1 cellular context compared by ENCODE assay signal in genomic region chr16:84599528-84600202, GRCh38.
TF ChIP-seq lines count a peak whose summit lies in the region.

No MANE protein-coding gene starts in this region.

TF ChIP-seq in HepG2, 621 proteins besides CTCF, POLR2A, EP300 and RAD21 (continued from another document and continues in another):
- TF ChIP-seq ZNF639 (CRISPR knock-in tag; conservative IDR thresholded peaks at IDR 0.05): no peak
- peak; percentile 90 for TF ChIP-seq CEBPB (IDR thresholded peaks at IDR 0.05; ENCODE audit: borderline replicate concordance, low read depth, low read length)
- TF ChIP-seq ZNF234 (CRISPR knock-in tag; conservative IDR thresholded peaks at IDR 0.05): no peak
- no peak for TF ChIP-seq MTF2 (CRISPR knock-in tag; IDR thresholded peaks at IDR 0.05; ENCODE audit: borderline replicate concordance)
- TF ChIP-seq POLR2G (IDR thresholded peaks at IDR 0.05; ENCODE audit: low read depth, low read length): no peak; the same call in 1 of the 2 replicates
- TF ChIP-seq NR0B2 (CRISPR knock-in tag; IDR thresholded peaks at IDR 0.05): no peak
- TF ChIP-seq E2F1 (CRISPR knock-in tag; IDR thresholded peaks at IDR 0.05): no peak
- no peak for TF ChIP-seq ZNF44 (CRISPR knock-in tag; IDR thresholded peaks at IDR 0.05)
- no peak for TF ChIP-seq DZIP1 (CRISPR knock-in tag; IDR thresholded peaks at IDR 0.05)
- peak; percentile 48; the same call in 1 of the 2 replicates for TF ChIP-seq ZFP91 (CRISPR knock-in tag; IDR thresholded peaks at IDR 0.05; ENCODE audit: borderline replicate concordance)
- peak; percentile 56; the same call in 1 of the 2 replicates for TF ChIP-seq FOXC1 (CRISPR knock-in tag; IDR thresholded peaks at IDR 0.05; ENCODE audit: borderline replicate concordance)
- peak; percentile 24; the same call in 1 of the 2 replicates for TF ChIP-seq ZNF580 (CRISPR knock-in tag; IDR thresholded peaks at IDR 0.05; ENCODE audit: borderline replicate concordance, low read depth)
- TF ChIP-seq MXD3 (CRISPR knock-in tag; IDR thresholded peaks at IDR 0.05): no peak
- TF ChIP-seq ZNF546 (CRISPR knock-in tag; conservative IDR thresholded peaks at IDR 0.05): no peak
- peak; percentile 63; the same call in 1 of the 2 replicates for TF ChIP-seq SOX5 (CRISPR knock-in tag; IDR thresholded peaks at IDR 0.05; ENCODE audit: borderline replicate concordance)
- TF ChIP-seq KDM1A (CRISPR knock-in tag; IDR thresholded peaks at IDR 0.05): no peak; the same call in 1 of the 2 replicates
- no peak for TF ChIP-seq ZNF235 (CRISPR knock-in tag; IDR thresholded peaks at IDR 0.05; ENCODE audit: borderline replicate concordance)
- TF ChIP-seq AKNA (CRISPR knock-in tag; IDR thresholded peaks at IDR 0.05; ENCODE audit: borderline replicate concordance): no peak
- no peak for TF ChIP-seq BRF2 (CRISPR knock-in tag; IDR thresholded peaks at IDR 0.05)
- TF ChIP-seq ZNF891 (CRISPR knock-in tag; IDR thresholded peaks at IDR 0.05): no peak
- no peak for TF ChIP-seq IKZF4 (CRISPR knock-in tag; IDR thresholded peaks at IDR 0.05; ENCODE audit: borderline replicate concordance, low read depth, not compliant biosample characterization)
- no peak for TF ChIP-seq ZNF138 (CRISPR knock-in tag; IDR thresholded peaks at IDR 0.05; ENCODE audit: low read depth)
- no peak for TF ChIP-seq AGO1 (IDR thresholded peaks at IDR 0.05; ENCODE audit: low read depth, low read length, poor library complexity, severe bottlenecking)
- TF ChIP-seq GZF1 (CRISPR knock-in tag; IDR thresholded peaks at IDR 0.05): no peak
- TF ChIP-seq POGZ (CRISPR knock-in tag; IDR thresholded peaks at IDR 0.05): peak; percentile 55; the same call in 1 of the 2 replicates
- no peak for TF ChIP-seq ZNF282 (IDR thresholded peaks at IDR 0.05; ENCODE audit: partially characterized antibody)
- TF ChIP-seq PREB (CRISPR knock-in tag; IDR thresholded peaks at IDR 0.05): no peak
- TF ChIP-seq ELF3 (CRISPR knock-in tag; IDR thresholded peaks at IDR 0.05): peak; percentile 96
- no peak for TF ChIP-seq HNRNPK (IDR thresholded peaks at IDR 0.05; ENCODE audit: low read depth, low read length, poor library complexity, severe bottlenecking)
- peak; percentile 73 for TF ChIP-seq HDAC1 (CRISPR knock-in tag; IDR thresholded peaks at IDR 0.05)
- TF ChIP-seq RBAK (CRISPR knock-in tag; IDR thresholded peaks at IDR 0.05): no peak
- TF ChIP-seq ZBTB33 (CRISPR knock-in tag; IDR thresholded peaks at IDR 0.05): no peak
- TF ChIP-seq IRX3 (CRISPR knock-in tag; IDR thresholded peaks at IDR 0.05; ENCODE audit: borderline replicate concordance, low read depth): no peak
- TF ChIP-seq ZNF562 (CRISPR knock-in tag; IDR thresholded peaks at IDR 0.05; ENCODE audit: borderline replicate concordance): no peak
- 0 out of 2 replicates have a peak, but pooled peaks have one; percentile 19 for TF ChIP-seq ZNF777 (CRISPR knock-in tag; IDR thresholded peaks at IDR 0.05)
- no peak for TF ChIP-seq SNAI1 (CRISPR knock-in tag; IDR thresholded peaks at IDR 0.05; ENCODE audit: borderline replicate concordance)
- no peak for TF ChIP-seq ZKSCAN5 (CRISPR knock-in tag; IDR thresholded peaks at IDR 0.05)
- TF ChIP-seq THAP9 (CRISPR knock-in tag; IDR thresholded peaks at IDR 0.05; ENCODE audit: borderline replicate concordance): no peak; the same call in 1 of the 2 replicates
